In genomic region chr18:10279905-10280658, GRCh38 we compare ENCODE assay signal across 29 cellular contexts.
"Had no signal": no experiment of that assay in that cellular context is flagged by ENCODE, and none has a peak within 500 bp of the region (broad histone marks: within the 10 kb centered on the region; RNA-seq: fewer than 3 reads in every experiment).

No MANE protein-coding gene starts in this region.

- ATAC-seq: activated T-helper 17 cell treated with anti-CD3 and anti-CD28 coated beads, Interleukin-2, amount 50 U/mL, for 72 hours; Panc1; WTC11 had no signal

- H3K9me3 Mint-ChIP-seq: activated CD4-positive, alpha-beta memory T cell treated with anti-CD3 and anti-CD28 coated beads for 36 hours; activated naive CD4-positive, alpha-beta T cell treated with anti-CD3 and anti-CD28 coated beads for 36 hours; T-helper 1 cell treated with Interleukin-12 subunit alpha and Interleukin-12 subunit beta and Interleukin-4 antibody, amounts not matched to agents 30 μg/mL and 1 μg/mL, for 36 hours; WTC11 had no signal

- H3K4me1 Mint-ChIP-seq: activated T-helper 17 cell treated with anti-CD3 and anti-CD28 coated beads, Interleukin-2, amount 50 U/mL, for 72 hours had no signal

- H3K36me3 Mint-ChIP-seq: activated CD4-positive, alpha-beta memory T cell treated with anti-CD3 and anti-CD28 coated beads for 36 hours; activated naive CD8-positive, alpha-beta T cell; brain; WTC11 had no signal

- DNase-seq: activated CD4-positive, alpha-beta memory T cell treated with anti-CD3 and anti-CD28 coated beads for 36 hours; activated CD4-positive, alpha-beta T cell treated with anti-CD3 and anti-CD28 coated beads for 48 hours; activated CD4-positive, CD25-positive, alpha-beta regulatory T cell treated with anti-CD3 and anti-CD28 coated beads, Interleukin-2, amount 50 U/mL, for 72 hours; activated gamma-delta T cell; activated naive CD4-positive, alpha-beta T cell treated with anti-CD3 and anti-CD28 coated beads for 36 hours; activated T-cell treated with anti-CD3 and anti-CD28 coated beads for 4 hours; activated T-cell treated with anti-CD3 and anti-CD28 coated beads, Interleukin-2, amount 50 U/mL, for 48 hours; amygdala; Kasumi-1; NCI-H1105 treated with DMSO at 0.1 percent for 48 hours; NCI-H1694; NCI-H2029; NCI-H2107; NCI-H2171 treated with DMSO at 0.1 percent for 48 hours; NCI-H345; NCI-H510A; NCI-H526 treated with DMSO at 0.1 percent for 48 hours; NCI-H82; NK-92 treated with Interleukin-12 subunit alpha and Interleukin-12 subunit beta, amount 100 ng/mL, for 24 hours; OCI-M1; RPMI8226; SHP77; T-helper 9 cell had no signal

- H3K27me3 Mint-ChIP-seq: activated CD4-positive, alpha-beta memory T cell treated with anti-CD3 and anti-CD28 coated beads for 36 hours had no signal

- H3K4me3 Mint-ChIP-seq: activated CD4-positive, alpha-beta memory T cell treated with anti-CD3 and anti-CD28 coated beads for 36 hours; activated naive CD4-positive, alpha-beta T cell treated with anti-CD3 and anti-CD28 coated beads for 36 hours; activated naive CD8-positive, alpha-beta T cell; activated T-helper 17 cell treated with anti-CD3 and anti-CD28 coated beads, Interleukin-2, amount 50 U/mL, for 72 hours; brain; T-helper 1 cell treated with Interleukin-12 subunit alpha and Interleukin-12 subunit beta and Interleukin-4 antibody, amounts not matched to agents 30 μg/mL and 1 μg/mL, for 36 hours; WTC11 had no signal

- H3K27ac Mint-ChIP-seq: activated CD4-positive, alpha-beta memory T cell treated with anti-CD3 and anti-CD28 coated beads for 36 hours; activated naive CD4-positive, alpha-beta T cell treated with anti-CD3 and anti-CD28 coated beads for 36 hours; activated naive CD8-positive, alpha-beta T cell; activated T-helper 17 cell treated with anti-CD3 and anti-CD28 coated beads, Interleukin-2, amount 50 U/mL, for 72 hours; T-helper 1 cell treated with Interleukin-12 subunit alpha and Interleukin-12 subunit beta and Interleukin-4 antibody, amounts not matched to agents 30 μg/mL and 1 μg/mL, for 36 hours; WTC11 had no signal
